Comparison of ENCODE assay signal across 19 cellular contexts in the genomic region with DNA sequence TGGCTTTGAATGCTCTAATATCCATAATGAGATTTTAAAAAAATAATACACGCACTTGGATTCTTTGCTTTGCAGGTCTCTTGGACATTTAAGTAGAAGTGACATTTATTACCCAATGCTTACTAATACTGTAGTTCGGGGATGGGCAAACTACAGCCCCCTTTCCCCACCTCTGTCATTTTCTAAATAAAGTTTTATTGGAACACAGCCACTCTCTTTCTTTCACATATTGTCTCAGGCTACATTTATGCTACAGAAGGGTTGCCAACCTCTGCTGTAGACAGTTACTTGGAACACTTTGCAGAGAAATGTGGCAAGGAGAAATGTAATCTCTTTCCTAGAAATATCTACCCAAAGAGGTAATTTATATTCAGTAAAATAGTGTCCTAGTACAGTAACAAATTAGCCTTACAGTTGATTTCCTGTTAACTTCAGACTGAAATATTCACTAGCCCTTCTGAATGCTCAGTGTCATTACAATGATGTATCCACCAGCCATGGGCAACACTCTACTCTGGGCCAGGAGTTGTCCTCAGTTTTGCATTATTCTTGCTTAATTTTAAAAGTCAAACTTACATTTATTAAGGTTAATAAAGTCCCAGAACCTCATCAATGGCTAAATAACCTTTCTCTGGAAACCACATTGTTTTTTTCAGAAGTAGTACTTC.
DNase-seq lines count a peak whose midpoint lies in the region; ATAC-seq and TF ChIP-seq lines count a peak whose summit lies in the region.
"Had no signal": no experiment of that assay in that cellular context is flagged by ENCODE, and none has a peak within 500 bp of the region (broad histone marks: within the 10 kb centered on the region; RNA-seq: fewer than 3 reads in every experiment).

No MANE protein-coding gene starts in this region.

- no peaks in the 10 kb centered on the region for H3K79me2 ChIP-seq in OCI-LY7 (ENCODE audit: insufficient read depth, low read depth, low read length)

- CTCF ChIA-PET in activated naive CD4-positive, alpha-beta T cell treated with anti-CD3 and anti-CD28 coated beads, Interleukin-2, amount 10 ng/mL, durations not matched to agents 7 days and 5 days (lab: Charles Lee) = interaction anchor here (1.3 kb wide), 1 partner anchor 48 kb away, joined by 4 read pairs; no protein-coding TSS in a partner anchor
- CTCF ChIA-PET in OCI-LY7 (lab: Charles Lee; ENCODE audit: unreplicated experiment) = no interaction called here

- no TSS peak for BruUV-seq in OCI-LY7 (replicated peaks; lab: Mats Ljungman, UMichigan)

- H3K36me3 ChIP-seq in OCI-LY7 (ENCODE audit: insufficient read depth, low read length) = no peaks in the 10 kb centered on the region
- H3K36me3 ChIP-seq: thyroid gland had no signal

- H3K4me1 Mint-ChIP-seq in activated naive CD4-positive, alpha-beta T cell treated with anti-CD3 and anti-CD28 coated beads, Interleukin-2, amount 10 ng/mL, durations not matched to agents 7 days and 5 days = peaks cover 51% of the 10 kb centered on the region
- peaks cover 90% of the 10 kb centered on the region for H3K4me1 Mint-ChIP-seq in activated naive CD8-positive, alpha-beta T cell treated with anti-CD3 and anti-CD28 coated beads, Interleukin-2, amount 50 U/mL, for 24 hours
- peaks cover 28 to 50% of the 10 kb centered on the region in 2 donors for H3K4me1 Mint-ChIP-seq in stimulated activated naive B cell treated with anti-CD40 and anti-IgM and Interleukin-4, amounts not matched to agents 10 μg/mL and 1 μg/mL and 100 μg/mL, for 72 hours

- intact Hi-C loops in OCI-LY7 (cut with micrococcal nuclease; ENCODE audit: unreplicated experiment) = no loop called here
- intact Hi-C loops in left ventricle myocardium superior (cut with micrococcal nuclease) = no loop called here

- POLR2A ChIA-PET in OCI-LY7 (lab: Charles Lee) = interaction anchor here (0.5 to 0.7 kb wide), 2 partner anchors 9 to 1172 kb away, joined by 3 read pairs; no protein-coding TSS in a partner anchor

- peak overlapping the region; percentile 62 for H2AFZ ChIP-seq in OCI-LY7 (ENCODE audit: low read length)

- no peak overlapping the region for H3K27ac ChIP-seq in OCI-LY7 (ENCODE audit: low read depth, low read length, poor library complexity, severe bottlenecking)
- H3K27ac ChIP-seq in substantia nigra (ENCODE audit: low read depth, low read length, poor library complexity, severe bottlenecking) = no peak overlapping the region
- H3K27ac ChIP-seq: thyroid gland had no signal

- no peak overlapping the region for H3K4me2 ChIP-seq in OCI-LY7 (ENCODE audit: low read length)

- ATAC-seq in activated naive CD8-positive, alpha-beta T cell treated with anti-CD3 and anti-CD28 coated beads, Interleukin-2, amount 50 U/mL, for 24 hours = peak; percentile 8
- ATAC-seq in stimulated activated naive B cell treated with anti-CD40 and anti-IgM and Interleukin-4, amounts not matched to agents 10 μg/mL and 1 μg/mL and 100 μg/mL, for 72 hours (replicated peaks) = peak; percentile 63 to 78
- ATAC-seq in left ventricle myocardium superior = no peak
- ATAC-seq: HCT116, left colon, Panc1 had no signal

- peaks cover 11% of the 10 kb centered on the region for H3K36me3 Mint-ChIP-seq in activated naive CD4-positive, alpha-beta T cell treated with anti-CD3 and anti-CD28 coated beads, Interleukin-2, amount 10 ng/mL, durations not matched to agents 7 days and 5 days
- H3K36me3 Mint-ChIP-seq in activated naive CD8-positive, alpha-beta T cell treated with anti-CD3 and anti-CD28 coated beads, Interleukin-2, amount 50 U/mL, for 24 hours (ENCODE audit: low read depth) = peaks cover 28% of the 10 kb centered on the region
- peaks cover 9 to 13% of the 10 kb centered on the region in 2 donors for H3K36me3 Mint-ChIP-seq in stimulated activated naive B cell treated with anti-CD40 and anti-IgM and Interleukin-4, amounts not matched to agents 10 μg/mL and 1 μg/mL and 100 μg/mL, for 72 hours

- H3K9me3 ChIP-seq in OCI-LY7 (ENCODE audit: low read length) = no peaks in the 10 kb centered on the region
- H3K9me3 ChIP-seq: thyroid gland had no signal

- H4K20me1 ChIP-seq in OCI-LY7 (ENCODE audit: insufficient read depth, low read length) = no peaks in the 10 kb centered on the region

- no peaks in the 10 kb centered on the region for H3K9me2 ChIP-seq in OCI-LY7 (ENCODE audit: insufficient read depth, low read length)

- H3K27ac Mint-ChIP-seq in activated naive CD4-positive, alpha-beta T cell treated with anti-CD3 and anti-CD28 coated beads, Interleukin-2, amount 10 ng/mL, durations not matched to agents 7 days and 5 days = peak overlapping the region; percentile 91
- H3K27ac Mint-ChIP-seq in activated naive CD8-positive, alpha-beta T cell treated with anti-CD3 and anti-CD28 coated beads, Interleukin-2, amount 50 U/mL, for 24 hours = peak overlapping the region; percentile 96
- H3K27ac Mint-ChIP-seq in stimulated activated naive B cell treated with anti-CD40 and anti-IgM and Interleukin-4, amounts not matched to agents 10 μg/mL and 1 μg/mL and 100 μg/mL, for 72 hours = peak overlapping the region; percentile 97

- H3K9me3 Mint-ChIP-seq in activated naive CD4-positive, alpha-beta T cell treated with anti-CD3 and anti-CD28 coated beads, Interleukin-2, amount 10 ng/mL, durations not matched to agents 7 days and 5 days = peaks cover 6% of the 10 kb centered on the region
- no peaks in the 10 kb centered on the region for H3K9me3 Mint-ChIP-seq in activated naive CD8-positive, alpha-beta T cell treated with anti-CD3 and anti-CD28 coated beads, Interleukin-2, amount 50 U/mL, for 24 hours
- H3K9me3 Mint-ChIP-seq in stimulated activated naive B cell treated with anti-CD40 and anti-IgM and Interleukin-4, amounts not matched to agents 10 μg/mL and 1 μg/mL and 100 μg/mL, for 72 hours = peaks cover 5 to 10% of the 10 kb centered on the region in 2 donors

- H3K4me3 ChIP-seq in OCI-LY7 (ENCODE audit: low read depth, low read length, poor library complexity, severe bottlenecking) = no peak overlapping the region
- H3K4me3 ChIP-seq: thyroid gland had no signal

- no peaks in the 10 kb centered on the region for H3K27me3 Mint-ChIP-seq in activated naive CD4-positive, alpha-beta T cell treated with anti-CD3 and anti-CD28 coated beads, Interleukin-2, amount 10 ng/mL, durations not matched to agents 7 days and 5 days
- H3K27me3 Mint-ChIP-seq in activated naive CD8-positive, alpha-beta T cell treated with anti-CD3 and anti-CD28 coated beads, Interleukin-2, amount 50 U/mL, for 24 hours = no peaks in the 10 kb centered on the region
- no peaks in the 10 kb centered on the region for H3K27me3 Mint-ChIP-seq in stimulated activated naive B cell treated with anti-CD40 and anti-IgM and Interleukin-4, amounts not matched to agents 10 μg/mL and 1 μg/mL and 100 μg/mL, for 72 hours

- TF ChIP-seq CTCF in OCI-LY7 (conservative IDR thresholded peaks at IDR 0.05; ENCODE audit: low read length) = no peak

- DNase-seq in activated naive CD4-positive, alpha-beta T cell treated with anti-CD3 and anti-CD28 coated beads, Interleukin-2, amount 10 ng/mL, durations not matched to agents 7 days and 5 days = no peak
- no peak for DNase-seq in activated naive CD4-positive, alpha-beta T cell treated with Interleukin-2 at 50 U/mL for 16 hours
- DNase-seq in OCI-LY7 (ENCODE audit: low spot score) (no peak), NCI-H446 treated with DMSO at 0.1 percent for 48 hours (lab: John Stamatoyannopoulos, UW) (no peak), substantia nigra (lab: John Stamatoyannopoulos, UW) (no peak), left ventricle myocardium superior (no peak)
- no peak for DNase-seq in activated naive CD8-positive, alpha-beta T cell treated with anti-CD3 and anti-CD28 coated beads, Interleukin-2, amount 50 U/mL, for 24 hours
- no peak for DNase-seq in stimulated activated naive B cell treated with anti-CD40 and anti-IgM and Interleukin-4, amounts not matched to agents 10 μg/mL and 1 μg/mL and 100 μg/mL, for 72 hours
- DNase-seq: activated T-cell treated with anti-CD3 and anti-CD28 coated beads, Interleukin-2, amount 50 U/mL, for 1 hour; cerebellar nuclear complex; DMS79; effector CD4-positive, alpha-beta T cell; left colon; midbrain; NCI-H2171 treated with DMSO at 0.1 percent for 48 hours; NCI-H774; thyroid gland had no signal

- H3K4me3 Mint-ChIP-seq in activated naive CD4-positive, alpha-beta T cell treated with anti-CD3 and anti-CD28 coated beads, Interleukin-2, amount 10 ng/mL, durations not matched to agents 7 days and 5 days = no peak overlapping the region
- H3K4me3 Mint-ChIP-seq in activated naive CD8-positive, alpha-beta T cell treated with anti-CD3 and anti-CD28 coated beads, Interleukin-2, amount 50 U/mL, for 24 hours = peak overlapping the region; percentile 62
- H3K4me3 Mint-ChIP-seq in stimulated activated naive B cell treated with anti-CD40 and anti-IgM and Interleukin-4, amounts not matched to agents 10 μg/mL and 1 μg/mL and 100 μg/mL, for 72 hours = peak overlapping the region; percentile 7 to 59

- peaks cover 7% of the 10 kb centered on the region for H3K4me1 ChIP-seq in OCI-LY7 (ENCODE audit: insufficient read depth, low read length, poor library complexity, severe bottlenecking)
- H3K4me1 ChIP-seq: thyroid gland had no signal
